7 cellular contexts compared by ENCODE assay signal in the genomic region with DNA sequence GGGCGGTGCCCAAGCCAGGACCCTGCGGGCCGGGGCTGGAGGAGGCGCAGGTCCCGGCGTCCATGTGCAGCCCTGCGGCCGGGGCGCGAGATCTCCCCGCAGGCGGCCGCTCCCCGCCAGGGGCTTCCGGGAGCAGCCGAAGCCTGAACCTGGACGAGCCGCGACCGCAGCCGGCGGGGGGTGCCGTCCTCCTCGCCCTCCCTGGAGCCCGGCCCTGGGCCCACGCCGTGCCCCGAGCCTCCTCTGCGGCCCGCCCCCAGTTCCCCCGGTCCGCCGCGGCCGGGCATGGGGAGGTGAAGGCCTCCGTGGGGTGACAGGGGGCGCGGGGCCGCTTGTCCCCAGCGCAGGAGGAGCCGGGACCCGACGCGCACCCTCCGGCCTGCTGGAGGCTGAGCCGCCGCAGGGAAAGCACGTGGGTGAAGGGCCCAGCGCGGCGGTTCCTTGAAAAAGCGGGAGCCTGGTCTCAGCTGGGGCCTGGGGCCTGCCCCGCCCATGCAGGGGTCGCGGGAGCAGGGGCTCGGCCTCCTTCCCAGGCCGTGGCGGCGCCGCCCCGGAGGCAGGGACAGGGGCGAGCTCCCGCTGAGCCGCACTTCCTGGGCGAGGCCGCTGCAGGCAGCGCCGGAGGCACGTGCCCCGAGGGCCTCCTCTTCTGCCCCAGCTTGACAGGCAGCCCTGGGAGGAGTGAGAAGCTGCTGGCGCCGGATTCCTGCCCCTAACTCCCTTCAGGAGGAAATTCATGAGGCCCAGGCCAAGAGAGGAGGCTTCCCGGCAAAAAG. TPM values are rescaled to one million over a fixed set of nuclear protein-coding genes. Genes with fewer than 3 reads are reported as not detected.
A peak's percentile ranks its signal among the peaks of the same experiment; 100 is the strongest.
DNase-seq lines count a peak whose midpoint lies in the region; ATAC-seq and TF ChIP-seq lines count a peak whose summit lies in the region.

No MANE protein-coding gene starts in this region.

- H3K27ac ChIP-seq in neuronal stem cell (replicated peaks; ENCODE audit: low read length) (no peak overlapping the region), upper lobe of left lung (peak overlapping the region; percentile 72 to 85 (median 83))

- H3K14ac ChIP-seq in neuronal stem cell (ENCODE audit: low read length), result peak overlapping the region; percentile 10

- no CpG with 5 or more reads among the region's 73 CpGs for WGBS in neuronal stem cell (ENCODE audit: extremely low coverage in 2 of 2, insufficient read length in 2 of 2, insufficient replicate concordance in 1 of 2), 2 donors
- WGBS in upper lobe of left lung, 2 donors, result 3% methylated on average over 7 of the region's 73 CpGs; no CpG with 5 or more reads in 1 of the 2 donors

- H3K36me3 ChIP-seq in neuronal stem cell (replicated peaks in 1 of 2; ENCODE audit: control insufficient read depth in 2 of 2, insufficient read depth in 2 of 2, low read length in 2 of 2) (no peaks in the 10 kb centered on the region), upper lobe of left lung (no peaks in the 10 kb centered on the region)

- ATAC-seq in HG02973 (IDR thresholded peaks at IDR 0.05; ENCODE audit: unreplicated experiment) (peak; percentile 36), upper lobe of left lung (ENCODE audit: low FRiP score in 2 of 2) (peak; percentile 85 to 91), GM19397 (IDR thresholded peaks at IDR 0.05; ENCODE audit: unreplicated experiment) (no peak)

- TF ChIP-seq POLR2A in erythroblast (IDR thresholded peaks at IDR 0.05; ENCODE audit: low read length), result no peak
- TF ChIP-seq POLR2A in upper lobe of left lung (IDR thresholded peaks at IDR 0.05), result peak in 2 of 4 donors; percentile 51 to 72

- H3K4ac ChIP-seq in neuronal stem cell (ENCODE audit: low read length), result no peak overlapping the region

- no peak overlapping the region for H2BK120ac ChIP-seq in neuronal stem cell (ENCODE audit: low read depth, low read length)

- no peak for TF ChIP-seq EP300 in upper lobe of left lung (IDR thresholded peaks at IDR 0.05)

- H3K9me3 ChIP-seq in neuronal stem cell (replicated peaks in 1 of 2; ENCODE audit: control insufficient read depth in 2 of 2, insufficient read depth in 1 of 2, low read depth in 1 of 2, low read length in 2 of 2), result peaks cover 5% of the 10 kb centered on the region in 2 donors
- no peaks in the 10 kb centered on the region for H3K9me3 ChIP-seq in upper lobe of left lung

- H3K79me1 ChIP-seq in neuronal stem cell (ENCODE audit: low read depth, low read length), result no peaks in the 10 kb centered on the region

- H3K4me3 ChIP-seq in neuronal stem cell (ENCODE audit: low read length in 2 of 2) (no peak overlapping the region), upper lobe of left lung (peak overlapping the region in 3 of 4 donors; percentile 40 to 50 (median 44))

- DNase-seq in activated CD8-positive, alpha-beta memory T cell treated with anti-CD3 and anti-CD28 coated beads for 1 hour (ENCODE audit: extremely low read depth in 1 of 2, low read depth in 1 of 2), result peak; percentile 35 to 43
- DNase-seq in erythroblast (lab: John Stamatoyannopoulos, UW), result peak; percentile 31 to 47
- DNase-seq in neuronal stem cell (ENCODE audit: low spot score), result peak; percentile 37
- DNase-seq in upper lobe of left lung, result peak; percentile 78 to 93
- DNase-seq in GM03348 (ENCODE audit: low spot score), result no peak

- peak in 2 of 6 experiments; percentile 12 to 28 for TF ChIP-seq CTCF in upper lobe of left lung (IDR thresholded peaks at IDR 0.05)

- peak overlapping the region; percentile 9 for H3K23ac ChIP-seq in neuronal stem cell (ENCODE audit: low read depth, low read length, poor library complexity)

- H2AFZ ChIP-seq in neuronal stem cell (ENCODE audit: low read length), result peak overlapping the region; percentile 86

- H3K27me3 ChIP-seq in neuronal stem cell (ENCODE audit: control insufficient read depth in 3 of 3, insufficient read depth in 3 of 3, low read depth in 1 of 3, low read length in 3 of 3) (peaks cover 3 to 22% (median 11%) of the 10 kb centered on the region in 3 experiments), upper lobe of left lung (peaks cover 0 to 5% (median 0%) of the 10 kb centered on the region in 4 donors)

- H2BK12ac ChIP-seq in neuronal stem cell (ENCODE audit: low read length), result no peak overlapping the region

- peak overlapping the region; percentile 54 for H3K9ac ChIP-seq in neuronal stem cell (ENCODE audit: low read depth, low read length, poor library complexity)

- H3K4me1 ChIP-seq in neuronal stem cell (ENCODE audit: control insufficient read depth in 2 of 2, insufficient read depth in 1 of 2, low read depth in 1 of 2, low read length in 2 of 2) (peaks cover 6 to 8% of the 10 kb centered on the region in 2 donors), upper lobe of left lung (peaks cover 25 to 27% (median 26%) of the 10 kb centered on the region in 4 donors)

- H3K4me2 ChIP-seq in neuronal stem cell (ENCODE audit: insufficient read depth, low read length, poor library complexity, severe bottlenecking), result peak overlapping the region; percentile 48

- no peak overlapping the region for H4K8ac ChIP-seq in neuronal stem cell (ENCODE audit: low read depth, low read length)

- peak overlapping the region; percentile 63 for H2AK5ac ChIP-seq in neuronal stem cell (ENCODE audit: low read depth, low read length)

- H3K18ac ChIP-seq in neuronal stem cell (ENCODE audit: low read length), result peak overlapping the region; percentile 66

- H4K91ac ChIP-seq in neuronal stem cell (ENCODE audit: low read depth, low read length, poor library complexity), result no peak overlapping the region

- peak overlapping the region; percentile 4 for H2BK15ac ChIP-seq in neuronal stem cell (ENCODE audit: low read length)

- H2BK5ac ChIP-seq in neuronal stem cell (ENCODE audit: low read length), result no peak overlapping the region

RNA-seq across cellular contexts. Expression of a gene that starts 55.6 kb away (rescaled TPM):
- polyA plus RNA-seq in neuronal stem cell (2013, experiment 1 of 2), result 199 TPM
- 209 TPM for polyA plus RNA-seq in neuronal stem cell (2013, experiment 2 of 2)
- 100 to 1,000 TPM; 105 to 208 (median 133) TPM for total RNA-seq in upper lobe of left lung

Comparison
In these comparisons a context has a peak if more than half of its experiments do, and no peak if none do; other contexts are left out.
1. H3K4me3 ChIP-seq: peak in upper lobe of left lung (3 of 4); none in neuronal stem cell (0 of 2).